1 cellular context compared by ENCODE assay signal in genomic region chr15:49604625-49605409, GRCh38.
A peak's percentile ranks its signal among the peaks of the same experiment; 100 is the strongest.
TF ChIP-seq lines count a peak whose summit lies in the region.

No MANE protein-coding gene starts in this region.

TF ChIP-seq in HepG2, 621 proteins besides CTCF, POLR2A, EP300 and RAD21 (continued from another document):
- TF ChIP-seq ZNF513 (CRISPR knock-in tag; conservative IDR thresholded peaks at IDR 0.05), result no peak
- TF ChIP-seq ZNF160 (CRISPR knock-in tag; IDR thresholded peaks at IDR 0.05), result peak; percentile 96
- TF ChIP-seq TARDBP (CRISPR knock-in tag; IDR thresholded peaks at IDR 0.05), result no peak
- TF ChIP-seq, protein P1, sequence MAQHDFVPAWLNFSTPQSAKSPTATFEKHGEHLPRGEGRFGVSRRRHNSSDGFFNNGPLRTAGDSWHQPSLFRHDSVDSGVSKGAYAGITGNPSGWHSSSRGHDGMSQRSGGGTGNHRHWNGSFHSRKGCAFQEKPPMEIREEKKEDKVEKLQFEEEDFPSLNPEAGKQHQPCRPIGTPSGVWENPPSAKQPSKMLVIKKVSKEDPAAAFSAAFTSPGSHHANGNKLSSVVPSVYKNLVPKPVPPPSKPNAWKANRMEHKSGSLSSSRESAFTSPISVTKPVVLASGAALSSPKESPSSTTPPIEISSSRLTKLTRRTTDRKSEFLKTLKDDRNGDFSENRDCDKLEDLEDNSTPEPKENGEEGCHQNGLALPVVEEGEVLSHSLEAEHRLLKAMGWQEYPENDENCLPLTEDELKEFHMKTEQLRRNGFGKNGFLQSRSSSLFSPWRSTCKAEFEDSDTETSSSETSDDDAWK (CRISPR knock-in tag; IDR thresholded peaks at IDR 0.05), result no peak
- TF ChIP-seq, protein P2, sequence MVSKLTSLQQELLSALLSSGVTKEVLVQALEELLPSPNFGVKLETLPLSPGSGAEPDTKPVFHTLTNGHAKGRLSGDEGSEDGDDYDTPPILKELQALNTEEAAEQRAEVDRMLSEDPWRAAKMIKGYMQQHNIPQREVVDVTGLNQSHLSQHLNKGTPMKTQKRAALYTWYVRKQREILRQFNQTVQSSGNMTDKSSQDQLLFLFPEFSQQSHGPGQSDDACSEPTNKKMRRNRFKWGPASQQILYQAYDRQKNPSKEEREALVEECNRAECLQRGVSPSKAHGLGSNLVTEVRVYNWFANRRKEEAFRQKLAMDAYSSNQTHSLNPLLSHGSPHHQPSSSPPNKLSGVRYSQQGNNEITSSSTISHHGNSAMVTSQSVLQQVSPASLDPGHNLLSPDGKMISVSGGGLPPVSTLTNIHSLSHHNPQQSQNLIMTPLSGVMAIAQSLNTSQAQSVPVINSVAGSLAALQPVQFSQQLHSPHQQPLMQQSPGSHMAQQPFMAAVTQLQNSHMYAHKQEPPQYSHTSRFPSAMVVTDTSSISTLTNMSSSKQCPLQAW (CRISPR knock-in tag; IDR thresholded peaks at IDR 0.05), result no peak
- TF ChIP-seq RORA (CRISPR knock-in tag; IDR thresholded peaks at IDR 0.05), result no peak
- TF ChIP-seq ONECUT2 (CRISPR knock-in tag; IDR thresholded peaks at IDR 0.05), result no peak
- TF ChIP-seq FOXO4 (CRISPR knock-in tag; conservative IDR thresholded peaks at IDR 0.05), result no peak
- no peak for TF ChIP-seq RARA (CRISPR knock-in tag; IDR thresholded peaks at IDR 0.05)
- TF ChIP-seq ZNF136 (CRISPR knock-in tag; IDR thresholded peaks at IDR 0.05; ENCODE audit: low read depth), result no peak
- TF ChIP-seq ZNF564 (CRISPR knock-in tag; IDR thresholded peaks at IDR 0.05), result no peak
- no peak for TF ChIP-seq ZNF510 (CRISPR knock-in tag; IDR thresholded peaks at IDR 0.05; ENCODE audit: low read depth)
